ENCODE assay signal across 24 cellular contexts in the genomic region with DNA sequence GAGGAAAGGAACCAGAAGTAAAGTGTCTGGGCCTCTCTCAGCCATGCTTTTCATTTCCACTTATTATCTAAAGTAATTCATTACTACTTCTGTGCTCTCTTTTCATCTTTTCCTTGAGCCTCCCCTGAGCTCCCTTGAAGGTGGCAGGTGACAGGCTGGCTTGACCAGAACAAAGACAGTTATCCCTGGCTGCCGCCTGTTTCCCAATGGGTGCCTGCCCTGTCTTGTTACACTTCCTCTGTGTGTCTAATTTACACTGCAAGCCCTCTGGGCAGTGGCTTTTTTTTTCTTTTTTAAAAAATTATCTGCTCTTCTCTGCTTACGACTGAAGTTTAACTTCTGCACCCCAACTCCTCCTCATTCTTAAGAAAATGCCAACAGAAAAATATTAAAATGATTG.
"Had no signal": no experiment of that assay in that cellular context is flagged by ENCODE, and none has a peak within 500 bp of the region (broad histone marks: within the 10 kb centered on the region; RNA-seq: fewer than 3 reads in every experiment).

No MANE protein-coding gene starts in this region.

- DNase-seq: activated CD4-positive, alpha-beta memory T cell treated with anti-CD3 and anti-CD28 coated beads, Interleukin-2, amount 10 ng/mL, durations not matched to agents 7 days and 5 days; activated CD4-positive, alpha-beta T cell treated with anti-CD3 and anti-CD28 coated beads for 36 hours; activated CD4-positive, alpha-beta T cell treated with anti-CD3 and anti-CD28 coated beads, Interleukin-2, amount 50 U/mL, for 1 hour; activated gamma-delta T cell; activated naive CD4-positive, alpha-beta T cell treated with anti-CD3 and anti-CD28 coated beads for 36 hours; activated T-cell treated with anti-CD3 and anti-CD28 coated beads for 4 hours; activated T-cell treated with anti-CD3 and anti-CD28 coated beads, Interleukin-2, amount 50 U/mL, for 48 hours; amygdala; IMR-90; Kasumi-1; KBM-7; NCI-H1048; NCI-H1436 treated with DMSO at 0.1 percent for 48 hours; NCI-H1930; NCI-H345; NCI-H510A; NCI-H526 treated with DMSO at 0.1 percent for 48 hours; NCI-H82; Peyer's patch; SHP77 treated with DMSO at 0.1 percent for 48 hours; WERI-Rb-1 had no signal

- H3K27me3 ChIP-seq: Peyer's patch had no signal

- H3K4me1 Mint-ChIP-seq: activated CD4-positive, alpha-beta memory T cell treated with anti-CD3 and anti-CD28 coated beads, Interleukin-2, amount 10 ng/mL, durations not matched to agents 7 days and 5 days; activated CD4-positive, alpha-beta T cell treated with anti-CD3 and anti-CD28 coated beads for 36 hours; activated T-helper 17 cell treated with anti-CD3 and anti-CD28 coated beads, Interleukin-2, amount 50 U/mL, for 72 hours had no signal

- H3K4me3 Mint-ChIP-seq: activated CD4-positive, alpha-beta memory T cell treated with anti-CD3 and anti-CD28 coated beads, Interleukin-2, amount 10 ng/mL, durations not matched to agents 7 days and 5 days; activated CD4-positive, alpha-beta T cell treated with anti-CD3 and anti-CD28 coated beads for 36 hours; activated naive CD4-positive, alpha-beta T cell treated with anti-CD3 and anti-CD28 coated beads for 36 hours; activated naive CD8-positive, alpha-beta T cell; activated T-helper 17 cell treated with anti-CD3 and anti-CD28 coated beads, Interleukin-2, amount 50 U/mL, for 72 hours; brain had no signal

- H3K4me3 ChIP-seq: Peyer's patch had no signal

- H3K4me1 ChIP-seq: Peyer's patch had no signal

- H3K27me3 Mint-ChIP-seq: activated CD4-positive, alpha-beta memory T cell treated with anti-CD3 and anti-CD28 coated beads, Interleukin-2, amount 10 ng/mL, durations not matched to agents 7 days and 5 days had no signal

- H3K36me3 ChIP-seq: Peyer's patch, WERI-Rb-1 had no signal

- H3K27ac ChIP-seq: Peyer's patch, WERI-Rb-1 had no signal

- H3K36me3 Mint-ChIP-seq: activated naive CD8-positive, alpha-beta T cell; brain had no signal

- H3K9me3 ChIP-seq: Peyer's patch had no signal

- H3K9me3 Mint-ChIP-seq: activated CD4-positive, alpha-beta memory T cell treated with anti-CD3 and anti-CD28 coated beads, Interleukin-2, amount 10 ng/mL, durations not matched to agents 7 days and 5 days; activated naive CD4-positive, alpha-beta T cell treated with anti-CD3 and anti-CD28 coated beads for 36 hours; activated T-helper 17 cell treated with anti-CD3 and anti-CD28 coated beads, Interleukin-2, amount 50 U/mL, for 72 hours; brain had no signal

- ATAC-seq: activated CD4-positive, alpha-beta T cell treated with anti-CD3 and anti-CD28 coated beads for 36 hours; activated T-helper 17 cell treated with anti-CD3 and anti-CD28 coated beads, Interleukin-2, amount 50 U/mL, for 72 hours had no signal

- H3K27ac Mint-ChIP-seq: activated CD4-positive, alpha-beta memory T cell treated with anti-CD3 and anti-CD28 coated beads, Interleukin-2, amount 10 ng/mL, durations not matched to agents 7 days and 5 days; activated CD4-positive, alpha-beta T cell treated with anti-CD3 and anti-CD28 coated beads for 36 hours; activated naive CD4-positive, alpha-beta T cell treated with anti-CD3 and anti-CD28 coated beads for 36 hours; activated naive CD8-positive, alpha-beta T cell; activated T-helper 17 cell treated with anti-CD3 and anti-CD28 coated beads, Interleukin-2, amount 50 U/mL, for 72 hours had no signal
